31 cellular contexts compared by ENCODE assay signal in the genomic region with DNA sequence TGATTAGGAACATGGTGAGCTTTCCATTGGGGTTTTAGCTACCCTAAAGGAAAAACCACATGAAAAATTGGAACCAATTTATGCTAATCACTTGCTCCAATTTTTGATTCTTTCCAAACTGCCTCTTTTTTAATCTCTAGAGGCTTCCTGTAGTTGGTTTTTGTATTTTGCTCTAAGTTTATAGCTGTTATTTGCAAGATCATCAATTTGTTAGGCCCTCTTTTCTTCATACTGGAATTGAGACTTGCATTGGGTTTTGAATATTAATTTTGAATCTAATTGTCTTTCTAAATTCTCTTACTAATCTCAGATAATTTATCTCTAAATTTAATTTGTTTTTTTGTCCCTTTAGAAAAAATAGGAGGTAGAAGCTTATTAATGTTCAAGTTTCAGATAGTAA.
"Had no signal": no experiment of that assay in that cellular context is flagged by ENCODE, and none has a peak within 500 bp of the region (broad histone marks: within the 10 kb centered on the region; RNA-seq: fewer than 3 reads in every experiment).

No MANE protein-coding gene starts in this region.

- H3K9me3 Mint-ChIP-seq: nephron, type B pancreatic cell had no signal

- ATAC-seq: natural killer cell; psoas muscle; right cardiac atrium; sciatic nerve; stimulated activated memory B cell treated with anti-CD40 and anti-IgM and Interleukin-4, amounts not matched to agents 10 μg/mL and 1 μg/mL and 100 μg/mL, for 72 hours; stimulated activated naive CD8-positive, alpha-beta T cell treated with anti-CD3 and anti-CD28 coated beads, Interleukin-15, amount 100 ng/mL, for 72 hours; stimulated activated naive CD8-positive, alpha-beta T cell treated with anti-CD3 and anti-CD28 coated beads, Interleukin-15, Interleukin-2, amounts not matched to agents 100 U/mL and 50 U/mL, for 24 hours; upper lobe of right lung had no signal

- H3K79me2 ChIP-seq: parathyroid adenoma had no signal

- H3K27ac ChIP-seq: neural progenitor cell, ovary, parathyroid adenoma, psoas muscle, skin epidermis, spleen, suprapubic skin, testis, tibial artery, transverse colon, upper lobe of right lung, uterus had no signal

- H3K36me3 ChIP-seq: neural progenitor cell, ovary, spleen, suprapubic skin, tibial artery, upper lobe of right lung, uterus had no signal

- H3K4me1 ChIP-seq: neural progenitor cell, parathyroid adenoma, psoas muscle, spleen, suprapubic skin, testis, tibial artery, transverse colon, upper lobe of right lung, uterus had no signal

- H3K27me3 ChIP-seq: neural progenitor cell, ovary, spleen, suprapubic skin, testis, tibial artery, transverse colon, upper lobe of right lung, uterus had no signal

- H3K36me3 Mint-ChIP-seq: natural killer cell; neural progenitor cell; stimulated activated memory B cell treated with anti-CD40 and anti-IgM and Interleukin-4, amounts not matched to agents 10 μg/mL and 1 μg/mL and 100 μg/mL, for 72 hours; type B pancreatic cell had no signal

- H3K4me3 Mint-ChIP-seq: natural killer cell; nephron; neural progenitor cell; stimulated activated memory B cell treated with anti-CD40 and anti-IgM and Interleukin-4, amounts not matched to agents 10 μg/mL and 1 μg/mL and 100 μg/mL, for 72 hours; stimulated activated naive CD8-positive, alpha-beta T cell treated with anti-CD3 and anti-CD28 coated beads, Interleukin-15, amount 100 ng/mL, for 72 hours; type B pancreatic cell had no signal

- H3K4me1 Mint-ChIP-seq: natural killer cell; nephron; neural progenitor cell; stimulated activated memory B cell treated with anti-CD40 and anti-IgM and Interleukin-4, amounts not matched to agents 10 μg/mL and 1 μg/mL and 100 μg/mL, for 72 hours; stimulated activated naive CD8-positive, alpha-beta T cell treated with anti-CD3 and anti-CD28 coated beads, Interleukin-15, amount 100 ng/mL, for 72 hours had no signal

- H3K4me2 ChIP-seq: neural progenitor cell, smooth muscle cell had no signal

- H3K9me3 ChIP-seq: ovary, psoas muscle, suprapubic skin, testis, tibial artery, transverse colon, upper lobe of right lung, uterus had no signal

- DNase-seq: natural killer cell; occipital lobe; ovary; posterior cingulate gyrus; psoas muscle; right cardiac atrium; spleen; stimulated activated CD4-positive, alpha-beta T cell treated with anti-CD3 and anti-CD28 coated beads, Interleukin-12 subunit alpha, Interleukin-12 subunit beta, amount 100 ng/mL, for 4 hours; stimulated activated CD4-positive, alpha-beta T cell treated with anti-CD3 and anti-CD28 coated beads, Interleukin-1b, Interleukin-23, amount 100 ng/mL, for 48 hours; stimulated activated CD4-positive, alpha-beta T cell treated with anti-CD3 and anti-CD28 coated beads, Interleukin-4, amount 100 ng/mL, for 1 hour; stimulated activated CD4-positive, alpha-beta T cell treated with anti-CD3 and anti-CD28 coated beads, Interleukin-4, amount 100 ng/mL, for 4 hours; stimulated activated CD8-positive, alpha-beta memory T cell treated with anti-CD3 and anti-CD28 coated beads, Interleukin-4, amount 100 ng/mL, for 48 hours; stimulated activated naive CD4-positive, alpha-beta T cell; stimulated activated naive CD8-positive, alpha-beta T cell treated with anti-CD3 and anti-CD28 coated beads, Interleukin-15, amount 100 ng/mL, for 72 hours; stimulated activated naive CD8-positive, alpha-beta T cell treated with anti-CD3 and anti-CD28 coated beads, Interleukin-15, Interleukin-2, amounts not matched to agents 100 U/mL and 50 U/mL, for 24 hours; substantia nigra; testis; tibial artery; transverse colon; upper lobe of right lung; uterus had no signal

- H3K4me3 ChIP-seq: neural progenitor cell, ovary, psoas muscle, skin epidermis, smooth muscle cell, spleen, suprapubic skin, testis, tibial artery, transverse colon, upper lobe of right lung, uterus had no signal

- H2AFZ ChIP-seq: neural progenitor cell, parathyroid adenoma had no signal

- H3K27me3 Mint-ChIP-seq: progenitor cell of endocrine pancreas; stimulated activated memory B cell treated with anti-CD40 and anti-IgM and Interleukin-4, amounts not matched to agents 10 μg/mL and 1 μg/mL and 100 μg/mL, for 72 hours; stimulated activated naive CD8-positive, alpha-beta T cell treated with anti-CD3 and anti-CD28 coated beads, Interleukin-15, amount 100 ng/mL, for 72 hours; type B pancreatic cell had no signal

- H3K9ac ChIP-seq: neural progenitor cell, parathyroid adenoma had no signal

- H3K27ac Mint-ChIP-seq: natural killer cell; nephron; neural progenitor cell; progenitor cell of endocrine pancreas; stimulated activated memory B cell treated with anti-CD40 and anti-IgM and Interleukin-4, amounts not matched to agents 10 μg/mL and 1 μg/mL and 100 μg/mL, for 72 hours; stimulated activated naive CD8-positive, alpha-beta T cell treated with anti-CD3 and anti-CD28 coated beads, Interleukin-15, amount 100 ng/mL, for 72 hours; type B pancreatic cell had no signal
